Comparison of ENCODE assay signal across 8 cellular contexts in genomic region chr11:74948546-74948897, GRCh38. TPM values are rescaled to one million over a fixed set of nuclear protein-coding genes. Genes with fewer than 3 reads are reported as not detected.
DNase-seq lines count a peak whose midpoint lies in the region; ATAC-seq, FAIRE-seq and TF ChIP-seq lines count a peak whose summit lies in the region.

No MANE protein-coding gene starts in this region.

- WGBS in HUES64: 4% methylated on average over 9 of the region's 9 CpGs

- H3K36me3 ChIP-seq in BLaER1: peaks cover 32% of the 10 kb centered on the region
- peaks cover 20% of the 10 kb centered on the region; the same call in 1 of the 2 replicates for H3K36me3 ChIP-seq in HUES64 (ENCODE audit: insufficient read depth, low read length)
- H3K36me3 ChIP-seq in kidney (ENCODE audit: control insufficient read depth in 1 of 2, insufficient read depth in 2 of 2, low read length in 2 of 2): peaks cover 0 to 2% of the 10 kb centered on the region in 2 donors

- peak overlapping the region; percentile 97 for H3K9ac ChIP-seq in BLaER1
- peak overlapping the region; percentile 91 for H3K9ac ChIP-seq in HUES64 (ENCODE audit: low read depth, low read length)
- H3K9ac ChIP-seq in kidney (ENCODE audit: low read length in 2 of 2): peak overlapping the region; percentile 92 to 94

- no peak for FAIRE-seq in kidney (lab: Jason Lieb, UNC)

- peak overlapping the region; percentile 78 for H3K4me2 ChIP-seq in BLaER1

- peak; percentile 10 for ATAC-seq in GM19372 (IDR thresholded peaks at IDR 0.05; ENCODE audit: low read depth, unreplicated experiment)
- ATAC-seq in HG03571 (IDR thresholded peaks at IDR 0.05; ENCODE audit: unreplicated experiment): no peak

- H3K4me3 ChIP-seq in BLaER1 (peak overlapping the region; percentile 93), HUES64 (ENCODE audit: low read length) (peak overlapping the region; percentile 86), astrocyte of the spinal cord (ENCODE audit: low read depth, low read length) (peak overlapping the region; percentile 96), kidney (ENCODE audit: low read length in 2 of 2) (peak overlapping the region; percentile 91 to 98)

- TF ChIP-seq CTCF in astrocyte of the spinal cord (IDR thresholded peaks at IDR 0.05; ENCODE audit: low read depth, low read length) (no peak), kidney (IDR thresholded peaks at IDR 0.05; ENCODE audit: borderline replicate concordance, extremely low read depth, insufficient read depth) (no peak)

- H4K20me1 ChIP-seq in BLaER1: peaks cover 36% of the 10 kb centered on the region

- in situ Hi-C loops in astrocyte of the spinal cord (cut with HindIII; ENCODE audit: low sequenced_read_pairs): no loop called here

- peak overlapping the region; percentile 94 for H3K27ac ChIP-seq in BLaER1
- H3K27ac ChIP-seq in HUES64 (ENCODE audit: low read depth, low read length): no peak overlapping the region
- H3K27ac ChIP-seq in kidney (ENCODE audit: low read depth in 2 of 2, low read length in 2 of 2): peak overlapping the region; percentile 80 to 82
- H3K27ac ChIP-seq in temporal lobe (ENCODE audit: low read depth, low read length): peak overlapping the region; percentile 21

- H3K9me3 ChIP-seq in BLaER1 (no peaks in the 10 kb centered on the region), HUES64 (ENCODE audit: insufficient read depth, low read depth, low read length) (no peaks in the 10 kb centered on the region), kidney (ENCODE audit: control insufficient read depth in 1 of 2, low read length in 2 of 2) (no peaks in the 10 kb centered on the region)

- DNase-seq in astrocyte of the spinal cord (ENCODE audit: low read depth, low spot score) (no peak), kidney (no peak), midbrain (lab: John Stamatoyannopoulos, UW) (no peak)

- no peaks in the 10 kb centered on the region for H3K27me3 ChIP-seq in BLaER1
- no peaks in the 10 kb centered on the region for H3K27me3 ChIP-seq in HUES64 (ENCODE audit: insufficient read depth, low read length)

- peaks cover 41% of the 10 kb centered on the region for H3K4me1 ChIP-seq in BLaER1
- no peaks in the 10 kb centered on the region for H3K4me1 ChIP-seq in HUES64 (ENCODE audit: insufficient read depth, low read length)
- H3K4me1 ChIP-seq in kidney (ENCODE audit: control insufficient read depth in 1 of 2, insufficient read depth in 1 of 2, low read depth in 1 of 2, low read length in 2 of 2): peaks cover 7 to 9% of the 10 kb centered on the region in 2 donors

- intact Hi-C loops in kidney (cut with DNase I): no loop called here

RNA-seq across cellular contexts. Expression of gene XRRA1, which starts 0.4 kb away (rescaled TPM):
- 5.0 TPM for polyA plus RNA-seq in HUES64 (2013, experiment 1 of 2)
- polyA plus RNA-seq in HUES64 (2013, experiment 2 of 2): 4.6 TPM
- total RNA-seq in kidney (14.6 TPM), temporal lobe (6.1 TPM)
- polyA plus RNA-seq in kidney (ENCODE audit: insufficient read depth, low read depth, low replicate concordance): 2.6 TPM

RNA-seq across cellular contexts. Expression of gene SPCS2, which starts 0.5 kb away (rescaled TPM):
- polyA plus RNA-seq in HUES64 (2013, experiment 1 of 2): 159 TPM
- 161 TPM for polyA plus RNA-seq in HUES64 (2013, experiment 2 of 2)
- 176 TPM for total RNA-seq in kidney
- 224 TPM for polyA plus RNA-seq in kidney (ENCODE audit: insufficient read depth, low read depth, low replicate concordance)
- 22.9 TPM for total RNA-seq in temporal lobe

RNA-seq across cellular contexts. Expression of gene NEU3, which starts 40.2 kb away (rescaled TPM):
- polyA plus RNA-seq in HUES64 (2013, experiment 1 of 2): 7.1 TPM
- polyA plus RNA-seq in HUES64 (2013, experiment 2 of 2): 7.5 TPM
- 13.2 TPM for total RNA-seq in kidney
- 2.8 TPM for polyA plus RNA-seq in kidney (ENCODE audit: insufficient read depth, low read depth, low replicate concordance)
- total RNA-seq in temporal lobe: 14.5 TPM
